ENCODE assay signal across 8 cellular contexts in the genomic region with DNA sequence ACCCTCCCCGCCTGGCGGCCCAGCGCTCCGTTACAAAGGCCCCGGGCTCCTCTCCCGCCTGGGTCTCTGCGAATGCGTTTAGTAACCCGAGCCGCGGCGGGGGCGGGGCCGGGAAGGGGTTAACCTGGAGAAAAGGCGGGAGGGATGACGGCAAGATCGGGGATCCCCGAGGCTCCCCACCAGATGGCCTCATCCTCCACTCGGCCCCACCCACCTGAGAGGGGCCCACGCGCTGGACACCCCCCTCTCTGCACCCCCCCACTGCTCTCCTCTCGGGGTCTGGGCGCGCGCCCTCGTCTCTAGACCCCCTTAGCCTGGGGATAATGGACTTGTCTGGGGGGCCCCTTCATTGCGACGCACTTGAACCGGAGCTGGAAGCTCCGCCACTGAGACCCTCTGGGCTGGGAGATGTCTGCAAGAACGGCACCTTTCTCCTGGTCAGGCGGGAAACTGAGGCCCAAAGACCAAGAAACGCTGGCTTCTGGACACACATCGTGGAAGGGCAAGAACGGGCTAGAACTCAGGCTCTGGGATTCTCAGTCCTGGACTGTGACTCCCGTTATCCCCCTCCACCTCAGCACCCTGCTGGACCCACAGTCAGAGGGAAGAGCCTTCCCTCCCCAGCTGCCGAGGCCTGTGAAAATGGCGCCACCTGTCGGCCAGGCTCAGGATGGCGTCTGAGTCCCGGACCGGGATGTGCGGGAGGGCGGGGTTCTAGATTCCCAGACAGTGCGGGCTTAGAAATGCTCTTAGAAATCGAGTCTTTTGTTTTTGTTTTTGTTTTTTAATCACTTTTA. TPM values are rescaled to one million over a fixed set of nuclear protein-coding genes. Genes with fewer than 3 reads are reported as not detected.
DNase-seq lines count a peak whose midpoint lies in the region; ATAC-seq and TF ChIP-seq lines count a peak whose summit lies in the region.

No MANE protein-coding gene starts in this region.

- no peak overlapping the region for H3K27ac Mint-ChIP-seq in CD4-positive, CD25-positive, alpha-beta regulatory T cell

- peak; percentile 65 to 66 for ATAC-seq in CD4-positive, CD25-positive, alpha-beta regulatory T cell (ENCODE audit: low read depth in 2 of 2)
- peak; percentile 39 for ATAC-seq in HG03432 (IDR thresholded peaks at IDR 0.05; ENCODE audit: unreplicated experiment)
- peak; percentile 76 to 88 (median 78) for ATAC-seq in right lobe of liver
- no peak for ATAC-seq in GM19467 (IDR thresholded peaks at IDR 0.05; ENCODE audit: unreplicated experiment)

- H3K36me3 Mint-ChIP-seq in CD4-positive, CD25-positive, alpha-beta regulatory T cell, result no peaks in the 10 kb centered on the region

- peak; percentile 95 to 99 (median 98) for TF ChIP-seq CTCF in right lobe of liver (IDR thresholded peaks at IDR 0.05)

- no peak for TF ChIP-seq POLR2A in right lobe of liver (IDR thresholded peaks at IDR 0.05)

- DNase-seq in CD4-positive, CD25-positive, alpha-beta regulatory T cell, result peak; percentile 71 to 77 (median 71)
- DNase-seq in NCI-H748 treated with DMSO at 0.1 percent for 48 hours (lab: John Stamatoyannopoulos, UW) (peak; percentile 91), dermis microvascular lymphatic vessel endothelial cell (ENCODE audit: low read depth in 2 of 2) (peak; percentile 60 to 82), right lobe of liver (peak; percentile 82 to 86 (median 83))
- peak; percentile 79 for DNase-seq in activated CD4-positive, alpha-beta T cell treated with anti-CD3 and anti-CD28 coated beads, Interleukin-2, amount 50 U/mL, for 24 hours (ENCODE audit: low read depth in 1 of 2, low spot score in 1 of 2)
- peak; percentile 74 to 76 (median 74) for DNase-seq in stimulated activated CD4-positive, alpha-beta T cell treated with anti-CD3 and anti-CD28 coated beads, TNF-alpha, amount 100 ng/mL, for 4 hours (ENCODE audit: low read depth in 3 of 3)

- no peak overlapping the region for H3K27ac ChIP-seq in CD4-positive, CD25-positive, alpha-beta regulatory T cell (ENCODE audit: insufficient read depth, low read length, poor library complexity, severe bottlenecking)
- H3K27ac ChIP-seq in right lobe of liver, result no peak overlapping the region

- H3K27me3 ChIP-seq in CD4-positive, CD25-positive, alpha-beta regulatory T cell (ENCODE audit: control insufficient read depth, insufficient read depth, low read length), result peaks cover 11% of the 10 kb centered on the region
- peaks cover 0 to 30% of the 10 kb centered on the region in 2 donors for H3K27me3 ChIP-seq in right lobe of liver

- peaks cover 72% of the 10 kb centered on the region for H3K4me1 ChIP-seq in CD4-positive, CD25-positive, alpha-beta regulatory T cell (ENCODE audit: control insufficient read depth, insufficient read depth, low read length, poor library complexity, severe bottlenecking)
- peaks cover 0 to 16% (median 1%) of the 10 kb centered on the region in 4 donors for H3K4me1 ChIP-seq in right lobe of liver

- H3K9me3 Mint-ChIP-seq in CD4-positive, CD25-positive, alpha-beta regulatory T cell, result peaks cover 0 to 2% (median 0%) of the 10 kb centered on the region in 7 donors

- WGBS in right lobe of liver (ENCODE audit: insufficient coverage, low coverage, low lambda C conversion rate, missing lambda C conversion rate), result 0% methylated on average over 15 of the region's 46 CpGs

- intact Hi-C loops in right lobe of liver (cut with DNase I), result no loop called here

- no peaks in the 10 kb centered on the region for H3K36me3 ChIP-seq in CD4-positive, CD25-positive, alpha-beta regulatory T cell (ENCODE audit: control insufficient read depth, insufficient read depth, low read length)
- no peaks in the 10 kb centered on the region for H3K36me3 ChIP-seq in right lobe of liver

- H3K4me1 Mint-ChIP-seq in CD4-positive, CD25-positive, alpha-beta regulatory T cell, result peaks cover 0 to 62% (median 24%) of the 10 kb centered on the region in 4 donors

- H3K27me3 Mint-ChIP-seq in CD4-positive, CD25-positive, alpha-beta regulatory T cell, result peaks cover 46% of the 10 kb centered on the region

- H3K4me3 ChIP-seq in CD4-positive, CD25-positive, alpha-beta regulatory T cell (ENCODE audit: low read depth, low read length), result no peak overlapping the region
- H3K4me3 ChIP-seq in right lobe of liver, result no peak overlapping the region

- H3K4me3 Mint-ChIP-seq in CD4-positive, CD25-positive, alpha-beta regulatory T cell, result peak overlapping the region in 3 of 4 donors; percentile 36 to 72 (median 57)

- H3K9me3 ChIP-seq in CD4-positive, CD25-positive, alpha-beta regulatory T cell (ENCODE audit: control insufficient read depth in 2 of 2, low read length in 2 of 2), result no peaks in the 10 kb centered on the region
- H3K9me3 ChIP-seq in right lobe of liver, result no peaks in the 10 kb centered on the region

RNA-seq across cellular contexts. Expression of a gene that starts 2.9 kb away (rescaled TPM):
- total RNA-seq in CD4-positive, CD25-positive, alpha-beta regulatory T cell, result 115 TPM
- polyA plus RNA-seq in CD4-positive, CD25-positive, alpha-beta regulatory T cell, result 10 to 100 TPM; 20.7 to 32.0 (median 26.7) TPM
- 12.3 and 60.8 TPM in 2 replicates for total RNA-seq in dermis microvascular lymphatic vessel endothelial cell
- total RNA-seq in right lobe of liver, result 10 to 100 TPM; 19.3 to 40.8 (median 34.4) TPM

RNA-seq across cellular contexts. Expression of a gene that starts 21.6 kb away (rescaled TPM):
- 195 TPM for total RNA-seq in CD4-positive, CD25-positive, alpha-beta regulatory T cell
- 100 to 1,000 TPM; 120 to 172 (median 151) TPM for polyA plus RNA-seq in CD4-positive, CD25-positive, alpha-beta regulatory T cell
- total RNA-seq in dermis microvascular lymphatic vessel endothelial cell, result 19.5 and 40.0 TPM in 2 replicates
- total RNA-seq in right lobe of liver, result 10 to 100 TPM; 16.1 to 29.0 (median 22.4) TPM
